In genomic region chr5:26669031-26669430, GRCh38 we compare ENCODE assay signal across 22 cellular contexts.
"Had no signal": no experiment of that assay in that cellular context is flagged by ENCODE, and none has a peak within 500 bp of the region (broad histone marks: within the 10 kb centered on the region; RNA-seq: fewer than 3 reads in every experiment).

No MANE protein-coding gene starts in this region.

- H3K4me1 ChIP-seq: esophagus muscularis mucosa, foreskin keratinocyte, gastroesophageal sphincter, heart left ventricle, left lung had no signal

- H3K36me3 Mint-ChIP-seq: immature natural killer cell; memory B cell; naive thymus-derived CD4-positive, alpha-beta T cell had no signal

- H3K36me3 ChIP-seq: esophagus muscularis mucosa, gastroesophageal sphincter, heart left ventricle, left lung had no signal

- H3K27me3 ChIP-seq: dorsolateral prefrontal cortex, esophagus muscularis mucosa, foreskin keratinocyte, gastroesophageal sphincter, heart left ventricle, hepatocyte, left lung had no signal

- H3K27me3 Mint-ChIP-seq: memory B cell; naive thymus-derived CD4-positive, alpha-beta T cell had no signal

- H3K4me1 Mint-ChIP-seq: immature natural killer cell; memory B cell; naive thymus-derived CD4-positive, alpha-beta T cell had no signal

- ATAC-seq: foreskin keratinocyte; heart left ventricle; left cardiac atrium; left lung; left ventricle myocardium superior; naive thymus-derived CD4-positive, alpha-beta T cell had no signal

- H3K27ac ChIP-seq: coronary artery, dorsolateral prefrontal cortex, esophagus muscularis mucosa, foreskin keratinocyte, gastroesophageal sphincter, heart left ventricle, hepatocyte, left lung had no signal

- H3K27ac Mint-ChIP-seq: immature natural killer cell; memory B cell; naive thymus-derived CD4-positive, alpha-beta T cell had no signal

- H3K9me3 ChIP-seq: esophagus muscularis mucosa, gastroesophageal sphincter, left lung had no signal

- H3K4me3 ChIP-seq: coronary artery, dorsolateral prefrontal cortex, esophagus muscularis mucosa, gastroesophageal sphincter, heart left ventricle, hepatocyte, left lung, lung had no signal

- H3K4me3 Mint-ChIP-seq: immature natural killer cell; memory B cell; naive thymus-derived CD4-positive, alpha-beta T cell had no signal

- DNase-seq: dermis blood vessel endothelial cell; effector CD4-positive, alpha-beta T cell; effector memory CD4-positive, alpha-beta T cell; foreskin keratinocyte; hypothalamus; immature natural killer cell; islet precursor cell; left cardiac atrium; left ventricle myocardium superior; mammary epithelial cell; mesendoderm; midbrain; naive thymus-derived CD4-positive, alpha-beta T cell had no signal
